ENCODE assay signal across 26 cellular contexts in genomic region chr1:23787701-23788100, GRCh38. TPM values are rescaled to one million over a fixed set of nuclear protein-coding genes. Genes with fewer than 3 reads are reported as not detected.
DNase-seq lines count a peak whose midpoint lies in the region; ATAC-seq, FAIRE-seq and TF ChIP-seq lines count a peak whose summit lies in the region.
"Had no signal": no experiment of that assay in that cellular context is flagged by ENCODE, and none has a peak within 500 bp of the region (broad histone marks: within the 10 kb centered on the region; RNA-seq: fewer than 3 reads in every experiment).

No MANE protein-coding gene starts in this region.

- no peak for FAIRE-seq in GM12878 (lab: Jason Lieb, UNC)
- FAIRE-seq: A204.1, GM12891, RCC 7860 had no signal

- H3K4me1 ChIP-seq in A673 (ENCODE audit: insufficient read depth, low read length, poor library complexity, severe bottlenecking) (peaks cover 9% of the 10 kb centered on the region), HCT116 (ENCODE audit: control insufficient read depth in 1 of 2, insufficient read depth in 2 of 2, low read length in 2 of 2) (peaks cover 22 to 38% of the 10 kb centered on the region in 2 experiments), GM12878 (ENCODE audit: control insufficient read depth, insufficient read depth, low read length) (0 out of 2 replicates have a peak, but pooled peaks cover 5% of the 10 kb centered on the region)

- TF ChIP-seq POLR2A in HCT116 (IDR thresholded peaks at IDR 0.05; ENCODE audit: borderline replicate concordance, extremely low read depth, insufficient read depth, insufficient read length) (no peak), GM12878 (IDR thresholded peaks at IDR 0.05; ENCODE audit: low read depth, low read length) (no peak)

- no peaks in the 10 kb centered on the region for H3K27me3 Mint-ChIP-seq in activated CD4-positive, alpha-beta T cell treated with anti-CD3 and anti-CD28 coated beads, Interleukin-2, amount 10 ng/mL, durations not matched to agents 24 days and 14 days
- H3K27me3 Mint-ChIP-seq: B cell had no signal

- H3K79me2 ChIP-seq in HCT116 (ENCODE audit: insufficient read depth, low read length) (peaks cover 46% of the 10 kb centered on the region), GM12878 (ENCODE audit: control insufficient read depth, insufficient read depth, low read length) (peaks cover 18% of the 10 kb centered on the region)

- H3K36me3 ChIP-seq in A673 (ENCODE audit: insufficient read depth, low read length, poor library complexity, severe bottlenecking) (peaks cover 35% of the 10 kb centered on the region), HCT116 (ENCODE audit: control insufficient read depth in 1 of 2, insufficient read depth in 2 of 2, low read length in 2 of 2) (peaks cover 25 to 33% of the 10 kb centered on the region in 2 experiments; a peak in 3 of 4 replicates), GM12878 (ENCODE audit: control insufficient read depth in 2 of 2, insufficient read depth in 2 of 2, low read length in 1 of 2) (peaks cover 9 to 18% of the 10 kb centered on the region in 2 experiments; a peak in 3 of 4 replicates)

- H3K9me3 ChIP-seq in A673 (ENCODE audit: low read depth, low read length, poor library complexity, severe bottlenecking) (no peaks in the 10 kb centered on the region), HCT116 (ENCODE audit: control insufficient read depth in 1 of 2, insufficient read depth in 1 of 2, low read depth in 1 of 2, low read length in 2 of 2) (no peaks in the 10 kb centered on the region), GM12878 (replicated peaks; ENCODE audit: control insufficient read depth, insufficient read depth, low read length) (no peaks in the 10 kb centered on the region)

- CTCF ChIA-PET in A673 (lab: Charles Lee) (no interaction called here), HCT116 (lab: Charles Lee) (no interaction called here), GM12878 (lab: Yijun Ruan, JAX) (interaction anchor here (0.9 to 1.6 kb wide), 7 partner anchors 8 to 129 kb away, joined by 3 to 5 read pairs (median 4); partner anchors contain the start of gene PITHD1)

- H3K27ac ChIP-seq in A673 (ENCODE audit: low read depth, low read length, poor library complexity, severe bottlenecking) (no peak overlapping the region), HCT116 (ENCODE audit: low read depth, low read length) (no peak overlapping the region), GM12878 (ENCODE audit: control insufficient read depth, insufficient read depth) (no peak overlapping the region)
- H3K27ac ChIP-seq: SJCRH30 had no signal

- intact Hi-C loops in A673 (cut with micrococcal nuclease; ENCODE audit: unreplicated experiment): no loop called here
- intact Hi-C loops in HCT116 (cut with micrococcal nuclease): no loop called here
- intact Hi-C loops in GM12878 (cut with micrococcal nuclease; ENCODE audit: unreplicated experiment): no loop called here
- intact Hi-C loops in activated CD4-positive, alpha-beta T cell treated with anti-CD3 and anti-CD28 coated beads, Interleukin-2, amount 10 ng/mL, durations not matched to agents 24 days and 14 days (cut with micrococcal nuclease): no loop called here

- TSS peak; percentile 56 for BruUV-seq in A673 (replicated peaks; lab: Mats Ljungman, UMichigan)
- BruUV-seq in HCT116 (replicated peaks; lab: Mats Ljungman, UMichigan): TSS peak; percentile 38
- TSS peak; percentile 36 for BruUV-seq in GM12878 (replicated peaks; lab: Mats Ljungman, UMichigan)

- H3K4me3 ChIP-seq in A673 (ENCODE audit: low read depth, low read length, poor library complexity, severe bottlenecking) (no peak overlapping the region), HCT116 (replicated peaks in 1 of 2; ENCODE audit: low read depth in 1 of 2, low read length in 2 of 2) (no peak overlapping the region), GM12878 (no peak overlapping the region)
- H3K4me3 ChIP-seq: SJCRH30 had no signal

- H3K4me2 ChIP-seq in HCT116 (ENCODE audit: low read length) (no peak overlapping the region), GM12878 (ENCODE audit: control insufficient read depth, insufficient read depth) (no peak overlapping the region)

- no peaks in the 10 kb centered on the region for H3K27me3 ChIP-seq in A673 (replicated peaks; ENCODE audit: insufficient read depth, low read depth, low read length, poor library complexity)
- no peaks in the 10 kb centered on the region for H3K27me3 ChIP-seq in HCT116 (ENCODE audit: insufficient read depth, low read length)
- H3K27me3 ChIP-seq in GM12878 (replicated peaks in 1 of 2; ENCODE audit: control insufficient read depth in 2 of 2, insufficient read depth in 2 of 2, low read length in 1 of 2): no peaks in the 10 kb centered on the region
- H3K27me3 ChIP-seq: SJCRH30 had no signal

- H3K27ac Mint-ChIP-seq in activated CD4-positive, alpha-beta T cell treated with anti-CD3 and anti-CD28 coated beads, Interleukin-2, amount 10 ng/mL, durations not matched to agents 24 days and 14 days: no peak overlapping the region

- no peaks in the 10 kb centered on the region for H3K9me3 Mint-ChIP-seq in activated CD4-positive, alpha-beta T cell treated with anti-CD3 and anti-CD28 coated beads, Interleukin-2, amount 10 ng/mL, durations not matched to agents 24 days and 14 days

- WGBS in GM12878 (ENCODE audit: insufficient coverage, insufficient replicate concordance, low lambda C conversion rate, missing lambda C conversion rate): 100% methylated on average over 3 of the region's 3 CpGs

- H3K36me3 Mint-ChIP-seq in activated CD4-positive, alpha-beta T cell treated with anti-CD3 and anti-CD28 coated beads, Interleukin-2, amount 10 ng/mL, durations not matched to agents 24 days and 14 days (ENCODE audit: low read depth): peaks cover 53% of the 10 kb centered on the region

- peaks cover 20% of the 10 kb centered on the region for H3K4me1 Mint-ChIP-seq in activated CD4-positive, alpha-beta T cell treated with anti-CD3 and anti-CD28 coated beads, Interleukin-2, amount 10 ng/mL, durations not matched to agents 24 days and 14 days

- POLR2A ChIA-PET in A673 (lab: Charles Lee; ENCODE audit: low non-redundant PET): no interaction called here
- POLR2A ChIA-PET in HCT116 (lab: Charles Lee): interaction anchor here (3.8 kb wide), 1 partner anchor 9 kb away, joined by 30 read pairs; the partner anchor contains the start of gene PITHD1
- POLR2A ChIA-PET in GM12878 (lab: Charles Lee): no interaction called here

- H2AFZ ChIP-seq in HCT116 (ENCODE audit: low read depth, low read length, poor library complexity, severe bottlenecking) (no peak overlapping the region), GM12878 (ENCODE audit: control insufficient read depth, low read depth, low read length) (no peak overlapping the region)

- no peak for TF ChIP-seq EP300 in GM12878 (IDR thresholded peaks at IDR 0.05; ENCODE audit: borderline replicate concordance in 1 of 2, control insufficient read depth in 1 of 2, low read depth in 2 of 2, low read length in 2 of 2)

- in situ Hi-C loops in GM12878 (cut with MboI): loop anchor here (25.0 kb wide), 1 partner anchor 1450 kb away; the partner anchor contains the start of genes RSRP1 and SYF2

- TF ChIP-seq CTCF in A673 (conservative IDR thresholded peaks at IDR 0.05; ENCODE audit: low read depth, low read length): no peak
- TF ChIP-seq CTCF in HCT116 (IDR thresholded peaks at IDR 0.05 in 2 of 3, conservative IDR thresholded peaks at IDR 0.05 in 1 of 3; ENCODE audit: borderline replicate concordance in 1 of 3, insufficient read depth in 1 of 3, low read depth in 2 of 3, low read length in 2 of 3): no peak
- TF ChIP-seq CTCF in GM12878 (IDR thresholded peaks at IDR 0.05 in 2 of 3, conservative IDR thresholded peaks at IDR 0.05 in 1 of 3; ENCODE audit: control insufficient read depth in 2 of 3, extremely low read depth in 1 of 3, insufficient read depth in 1 of 3, low read depth in 3 of 3, low read length in 3 of 3): no peak

- DNase-seq in A673 (ENCODE audit: low spot score) (no peak), HCT116 (ENCODE audit: low read depth, low spot score) (no peak), GM12878 (ENCODE audit: low read depth, low spot score) (no peak), myocyte (ENCODE audit: low read depth) (peak; percentile 72)
- DNase-seq in activated CD4-positive, alpha-beta T cell treated with anti-CD3 and anti-CD28 coated beads, Interleukin-2, amount 10 ng/mL, durations not matched to agents 24 days and 14 days: no peak
- DNase-seq: DMS 273 treated with DMSO at 0.1 percent for 48 hours; DND-41; GOT3; HCEC 1CT; IMR-90; MV-4-11; NCI-H1105 treated with DMSO at 0.1 percent for 48 hours; NCI-H2029 treated with DMSO at 0.1 percent for 48 hours; NCI-H226; NCI-H524; NCI-H774; NK-92 treated with Interleukin-12 subunit alpha and Interleukin-12 subunit beta, amount 100 ng/mL, for 24 hours; SJCRH30 had no signal

- SMC1A ChIA-PET in GM12878 (lab: Charles Lee; ENCODE audit: uncharacterized antibody, unreplicated experiment): interaction anchor here (0.7 to 1.2 kb wide), 5 partner anchors 8 to 129 kb away, joined by 3 to 4 read pairs (median 3); partner anchors contain the start of gene PITHD1

- ATAC-seq in HCT116 (no peak), GM12878 (no peak), GM19463 (IDR thresholded peaks at IDR 0.05; ENCODE audit: unreplicated experiment) (no peak), HG02973 (IDR thresholded peaks at IDR 0.05; ENCODE audit: unreplicated experiment) (no peak), HG03439 (IDR thresholded peaks at IDR 0.05; ENCODE audit: unreplicated experiment) (no peak)

- H3K9ac ChIP-seq in HCT116 (ENCODE audit: low read length) (no peak overlapping the region), GM12878 (ENCODE audit: control insufficient read depth, insufficient read depth, low read length) (no peak overlapping the region)

- TF ChIP-seq RAD21 in HCT116 (IDR thresholded peaks at IDR 0.05; ENCODE audit: low read depth) (no peak), GM12878 (IDR thresholded peaks at IDR 0.05; ENCODE audit: insufficient read depth, low read depth, low read length) (no peak)

- H4K20me1 ChIP-seq in HCT116 (ENCODE audit: insufficient read depth): no peaks in the 10 kb centered on the region
- no peaks in the 10 kb centered on the region for H4K20me1 ChIP-seq in GM12878 (ENCODE audit: control insufficient read depth, insufficient read depth)

- H3K4me3 Mint-ChIP-seq in activated CD4-positive, alpha-beta T cell treated with anti-CD3 and anti-CD28 coated beads, Interleukin-2, amount 10 ng/mL, durations not matched to agents 24 days and 14 days: no peak overlapping the region
- H3K4me3 Mint-ChIP-seq: B cell, CD14-positive monocyte had no signal

- RAD21 ChIA-PET in HCT116 (lab: Charles Lee; ENCODE audit: low non-redundant PET in 1 of 2, low total read pairs in 2 of 2, uncharacterized antibody in 2 of 2, unreplicated experiment in 2 of 2) (interaction anchor here in 1 of 2 experiments (0.6 kb wide), 1 partner anchor 17 kb away, joined by 4 read pairs; no protein-coding TSS in a partner anchor), GM12878 (lab: Charles Lee; ENCODE audit: unreplicated experiment) (interaction anchor here (1.1 kb wide), 1 partner anchor 129 kb away, joined by 3 read pairs; no protein-coding TSS in a partner anchor)

- H3K9me2 ChIP-seq in HCT116 (ENCODE audit: insufficient read depth): no peaks in the 10 kb centered on the region

RNA-seq across cellular contexts. Expression of gene LYPLA2, which starts 3.2 kb away (rescaled TPM):
- total RNA-seq in A673 (2021) (54.5 and 66.2 TPM in 2 replicates), HCT116 (2021; ENCODE audit: unreplicated experiment) (78.0 TPM), GM12878 (2014; rRNA removed) (94.0 and 107 TPM in 2 replicates), GM12878 (2014; rRNA removed; fragmentation: Illumina TruSeq; extraction: Trizol) (28.8 and 30.1 TPM in 2 replicates), GM12878 (2021) (77.0 and 79.6 TPM in 2 replicates), myocyte (52.5 and 58.3 TPM in 2 replicates)
- polyA plus RNA-seq in HCT116 (2012): 64.3 and 66.1 TPM in 2 replicates
- 15.9 and 20.7 TPM in 2 replicates for total RNA-seq in GM12878 (2013; cell fraction: nucleolus; rRNA removed)
- 23.2 TPM for polyA plus RNA-seq in GM12878 (2011; ENCODE audit: low read depth)
- polyA plus RNA-seq in GM12878 (2011; rRNA removed) (21.9 and 41.5 TPM in 2 replicates), GM12878 (2014; fragmentation: Illumina TruSeq; extraction: Trizol) (15.5 and 47.7 TPM in 2 replicates), GM12878 (2014; fragmentation: Nextera tagmentation; extraction: Ambion mirVana) (1 to 10 TPM; 2.7 to 5.9 TPM), GM12878 (2014; rRNA removed) (110 and 131 TPM in 2 replicates), GM12878 (2016; fragmentation: Nextera tagmentation; extraction: Ambion mirVana) (100 to 1,000 TPM; 116 to 129 TPM)
- polyA plus RNA-seq in GM12878 (2011; cell fraction: cytosol; rRNA removed): 72.1 and 103 TPM in 2 replicates
- 115 and 123 TPM in 2 replicates for polyA plus RNA-seq in GM12878 (2011; cell fraction: nucleus; rRNA removed)
- polyA plus RNA-seq in GM12878 (2012): 46.2 and 62.6 TPM in 2 replicates
- polyA minus RNA-seq in GM12878 (2011; rRNA and poly(A)+ RNA removed): 25.5 and 47.7 TPM in 2 replicates
- polyA minus RNA-seq in GM12878 (2011; cell fraction: cytosol; rRNA and poly(A)+ RNA removed): 26.0 and 26.1 TPM in 2 replicates
- 16.3 and 23.5 TPM in 2 replicates for polyA minus RNA-seq in GM12878 (2011; cell fraction: nucleus; rRNA and poly(A)+ RNA removed)
- 42.9 TPM for polyA plus RNA-seq in myocyte (2012)
- total RNA-seq in activated CD4-positive, alpha-beta T cell treated with anti-CD3 and anti-CD28 coated beads, Interleukin-2, amount 10 ng/mL, durations not matched to agents 24 days and 14 days: 86.2 and 92.4 TPM in 2 replicates

RNA-seq across cellular contexts. Expression of gene PITHD1, which starts 9.5 kb away (rescaled TPM):
- 63.8 and 78.9 TPM in 2 replicates for total RNA-seq in A673 (2021)
- 57.2 TPM for total RNA-seq in HCT116 (2021; ENCODE audit: unreplicated experiment)
- 30.0 and 36.7 TPM in 2 replicates for polyA plus RNA-seq in HCT116 (2012)
- 19.1 and 27.2 TPM in 2 replicates for total RNA-seq in GM12878 (2013; cell fraction: nucleolus; rRNA removed)
- 75.6 and 81.1 TPM in 2 replicates for total RNA-seq in GM12878 (2014; rRNA removed)
- total RNA-seq in GM12878 (2014; rRNA removed; fragmentation: Illumina TruSeq; extraction: Trizol): 64.2 and 68.6 TPM in 2 replicates
- 61.7 and 65.5 TPM in 2 replicates for total RNA-seq in GM12878 (2021)
- 51.3 TPM for polyA plus RNA-seq in GM12878 (2011; ENCODE audit: low read depth)
- 80.5 and 82.2 TPM in 2 replicates for polyA plus RNA-seq in GM12878 (2011; rRNA removed)
- polyA plus RNA-seq in GM12878 (2011; cell fraction: cytosol; rRNA removed): 52.2 and 60.4 TPM in 2 replicates
- 41.3 and 41.4 TPM in 2 replicates for polyA plus RNA-seq in GM12878 (2011; cell fraction: nucleus; rRNA removed)
- polyA plus RNA-seq in GM12878 (2012): 43.9 and 44.2 TPM in 2 replicates
- 64.4 and 69.9 TPM in 2 replicates for polyA plus RNA-seq in GM12878 (2014; fragmentation: Illumina TruSeq; extraction: Trizol)
- polyA plus RNA-seq in GM12878 (2014; fragmentation: Nextera tagmentation; extraction: Ambion mirVana): 10 to 100 TPM; 23.7 to 43.3 TPM
- polyA plus RNA-seq in GM12878 (2014; rRNA removed): 69.6 and 72.6 TPM in 2 replicates
- polyA plus RNA-seq in GM12878 (2016; fragmentation: Nextera tagmentation; extraction: Ambion mirVana): 10 to 100 TPM; 64.8 to 73.2 TPM
- polyA minus RNA-seq in GM12878 (2011; rRNA and poly(A)+ RNA removed): 15.8 and 23.9 TPM in 2 replicates
- 7.1 and 9.4 TPM in 2 replicates for polyA minus RNA-seq in GM12878 (2011; cell fraction: cytosol; rRNA and poly(A)+ RNA removed)
- polyA minus RNA-seq in GM12878 (2011; cell fraction: nucleus; rRNA and poly(A)+ RNA removed): 8.7 and 15.4 TPM in 2 replicates
- 51.7 and 53.4 TPM in 2 replicates for total RNA-seq in myocyte
- polyA plus RNA-seq in myocyte (2012): 35.6 TPM
- 83.0 and 88.6 TPM in 2 replicates for total RNA-seq in activated CD4-positive, alpha-beta T cell treated with anti-CD3 and anti-CD28 coated beads, Interleukin-2, amount 10 ng/mL, durations not matched to agents 24 days and 14 days

RNA-seq across cellular contexts. Expression of gene GALE, which starts 12.9 kb away (rescaled TPM):
- total RNA-seq in A673 (2021) (42.7 and 49.3 TPM in 2 replicates), HCT116 (2021; ENCODE audit: unreplicated experiment) (114 TPM), GM12878 (2014; rRNA removed) (46.8 and 51.6 TPM in 2 replicates), GM12878 (2014; rRNA removed; fragmentation: Illumina TruSeq; extraction: Trizol) (24.2 and 27.6 TPM in 2 replicates), GM12878 (2021) (41.7 and 47.5 TPM in 2 replicates), myocyte (28.4 and 32.0 TPM in 2 replicates)
- polyA plus RNA-seq in HCT116 (2012): 126 and 140 TPM in 2 replicates
- 22.6 and 31.0 TPM in 2 replicates for total RNA-seq in GM12878 (2013; cell fraction: nucleolus; rRNA removed)
- 11.5 TPM for polyA plus RNA-seq in GM12878 (2011; ENCODE audit: low read depth)
- polyA plus RNA-seq in GM12878 (2011; rRNA removed) (14.5 and 23.8 TPM in 2 replicates), GM12878 (2014; fragmentation: Illumina TruSeq; extraction: Trizol) (23.6 and 34.0 TPM in 2 replicates), GM12878 (2014; fragmentation: Nextera tagmentation; extraction: Ambion mirVana) (1 to 10 TPM; 4.2 to 10.0 TPM), GM12878 (2014; rRNA removed) (50.2 and 50.8 TPM in 2 replicates), GM12878 (2016; fragmentation: Nextera tagmentation; extraction: Ambion mirVana) (10 to 100 TPM; 72.2 to 93.7 TPM)
- polyA plus RNA-seq in GM12878 (2011; cell fraction: cytosol; rRNA removed): 35.5 and 41.5 TPM in 2 replicates
- 46.5 and 47.9 TPM in 2 replicates for polyA plus RNA-seq in GM12878 (2011; cell fraction: nucleus; rRNA removed)
- polyA plus RNA-seq in GM12878 (2012): 21.1 and 26.8 TPM in 2 replicates
- polyA minus RNA-seq in GM12878 (2011; rRNA and poly(A)+ RNA removed): 10.7 and 20.4 TPM in 2 replicates
- polyA minus RNA-seq in GM12878 (2011; cell fraction: cytosol; rRNA and poly(A)+ RNA removed): 10.0 and 10.7 TPM in 2 replicates
- polyA minus RNA-seq in GM12878 (2011; cell fraction: nucleus; rRNA and poly(A)+ RNA removed): 7.7 and 12.5 TPM in 2 replicates
- polyA plus RNA-seq in myocyte (2012): 16.7 TPM
- 66.3 and 73.5 TPM in 2 replicates for total RNA-seq in activated CD4-positive, alpha-beta T cell treated with anti-CD3 and anti-CD28 coated beads, Interleukin-2, amount 10 ng/mL, durations not matched to agents 24 days and 14 days

RNA-seq across cellular contexts. Expression of gene HMGCL, which starts 37.5 kb away (rescaled TPM):
- total RNA-seq in A673 (2021) (13.9 and 17.1 TPM in 2 replicates), HCT116 (2021; ENCODE audit: unreplicated experiment) (36.2 TPM), GM12878 (2014; rRNA removed) (34.2 and 35.9 TPM in 2 replicates), GM12878 (2014; rRNA removed; fragmentation: Illumina TruSeq; extraction: Trizol) (29.4 and 34.0 TPM in 2 replicates), GM12878 (2021) (29.4 and 33.1 TPM in 2 replicates), myocyte (38.1 and 42.5 TPM in 2 replicates)
- 40.8 and 47.2 TPM in 2 replicates for polyA plus RNA-seq in HCT116 (2012)
- total RNA-seq in GM12878 (2013; cell fraction: nucleolus; rRNA removed): 49.0 and 49.4 TPM in 2 replicates
- polyA plus RNA-seq in GM12878 (2011; ENCODE audit: low read depth): 32.9 TPM
- polyA plus RNA-seq in GM12878 (2011; rRNA removed) (30.6 and 35.5 TPM in 2 replicates), GM12878 (2014; fragmentation: Illumina TruSeq; extraction: Trizol) (28.0 and 34.2 TPM in 2 replicates), GM12878 (2014; fragmentation: Nextera tagmentation; extraction: Ambion mirVana) (100 to 1,000 TPM in 1 of 2 experiments, 10 to 100 TPM in 1; 75.9 to 127 TPM), GM12878 (2014; rRNA removed) (32.1 and 37.3 TPM in 2 replicates), GM12878 (2016; fragmentation: Nextera tagmentation; extraction: Ambion mirVana) (10 to 100 TPM; 40.1 to 40.5 TPM)
- polyA plus RNA-seq in GM12878 (2011; cell fraction: cytosol; rRNA removed): 35.9 and 40.0 TPM in 2 replicates
- polyA plus RNA-seq in GM12878 (2011; cell fraction: nucleus; rRNA removed): 21.1 and 28.7 TPM in 2 replicates
- 32.2 and 51.7 TPM in 2 replicates for polyA plus RNA-seq in GM12878 (2012)
- 25.5 and 28.4 TPM in 2 replicates for polyA minus RNA-seq in GM12878 (2011; rRNA and poly(A)+ RNA removed)
- 6.3 and 8.2 TPM in 2 replicates for polyA minus RNA-seq in GM12878 (2011; cell fraction: cytosol; rRNA and poly(A)+ RNA removed)
- 8.8 and 12.3 TPM in 2 replicates for polyA minus RNA-seq in GM12878 (2011; cell fraction: nucleus; rRNA and poly(A)+ RNA removed)
- polyA plus RNA-seq in myocyte (2012): 44.8 TPM
- 20.4 and 20.7 TPM in 2 replicates for total RNA-seq in activated CD4-positive, alpha-beta T cell treated with anti-CD3 and anti-CD28 coated beads, Interleukin-2, amount 10 ng/mL, durations not matched to agents 24 days and 14 days

RNA-seq across cellular contexts. Expression of gene ELOA, which starts 44.4 kb away (rescaled TPM):
- total RNA-seq in A673 (2021) (66.3 and 69.8 TPM in 2 replicates), HCT116 (2021; ENCODE audit: unreplicated experiment) (39.3 TPM), GM12878 (2014; rRNA removed) (31.3 and 31.8 TPM in 2 replicates), GM12878 (2014; rRNA removed; fragmentation: Illumina TruSeq; extraction: Trizol) (44.2 and 47.9 TPM in 2 replicates), GM12878 (2021) (46.2 and 46.6 TPM in 2 replicates), myocyte (38.7 and 43.2 TPM in 2 replicates)
- 12.8 and 14.9 TPM in 2 replicates for polyA plus RNA-seq in HCT116 (2012)
- total RNA-seq in GM12878 (2013; cell fraction: nucleolus; rRNA removed): 28.4 and 30.8 TPM in 2 replicates
- polyA plus RNA-seq in GM12878 (2011; ENCODE audit: low read depth): 17.7 TPM
- polyA plus RNA-seq in GM12878 (2011; rRNA removed) (23.5 and 25.7 TPM in 2 replicates), GM12878 (2014; fragmentation: Illumina TruSeq; extraction: Trizol) (56.4 and 63.3 TPM in 2 replicates), GM12878 (2014; fragmentation: Nextera tagmentation; extraction: Ambion mirVana) (10 to 100 TPM; 20.1 to 24.8 TPM), GM12878 (2014; rRNA removed) (30.8 and 33.4 TPM in 2 replicates), GM12878 (2016; fragmentation: Nextera tagmentation; extraction: Ambion mirVana) (10 to 100 TPM; 57.7 to 63.6 TPM)
- 15.8 and 16.9 TPM in 2 replicates for polyA plus RNA-seq in GM12878 (2011; cell fraction: cytosol; rRNA removed)
- polyA plus RNA-seq in GM12878 (2011; cell fraction: nucleus; rRNA removed): 24.1 and 27.3 TPM in 2 replicates
- 26.6 and 26.9 TPM in 2 replicates for polyA plus RNA-seq in GM12878 (2012)
- 16.8 and 18.0 TPM in 2 replicates for polyA minus RNA-seq in GM12878 (2011; rRNA and poly(A)+ RNA removed)
- polyA minus RNA-seq in GM12878 (2011; cell fraction: cytosol; rRNA and poly(A)+ RNA removed): 13.8 and 16.6 TPM in 2 replicates
- polyA minus RNA-seq in GM12878 (2011; cell fraction: nucleus; rRNA and poly(A)+ RNA removed): 8.3 and 14.5 TPM in 2 replicates
- polyA plus RNA-seq in myocyte (2012): 23.6 TPM
- total RNA-seq in activated CD4-positive, alpha-beta T cell treated with anti-CD3 and anti-CD28 coated beads, Interleukin-2, amount 10 ng/mL, durations not matched to agents 24 days and 14 days: 51.9 and 54.3 TPM in 2 replicates
